In genomic region chr3:12810013-12810780, GRCh38 we compare ENCODE assay signal across 8 cellular contexts. TPM values are rescaled to one million over a fixed set of nuclear protein-coding genes. Genes with fewer than 3 reads are reported as not detected.
DNase-seq lines count a peak whose midpoint lies in the region; ATAC-seq, FAIRE-seq and TF ChIP-seq lines count a peak whose summit lies in the region.

No MANE protein-coding gene starts in this region.

- FAIRE-seq in D721Med (lab: Jason Lieb, UNC), result no peak

- no peaks in the 10 kb centered on the region for H3K36me3 Mint-ChIP-seq in activated naive CD4-positive, alpha-beta T cell treated with anti-CD3 and anti-CD28 coated beads, Interleukin-2, amount 10 ng/mL, durations not matched to agents 7 days and 5 days

- WGBS in suprapubic skin, result 3% methylated on average over 8 of the region's 50 CpGs

- H3K9me3 Mint-ChIP-seq in activated naive CD4-positive, alpha-beta T cell treated with anti-CD3 and anti-CD28 coated beads, Interleukin-2, amount 10 ng/mL, durations not matched to agents 7 days and 5 days, result no peaks in the 10 kb centered on the region

- no peak overlapping the region for H3K27ac ChIP-seq in SJSA1
- H3K27ac ChIP-seq in suprapubic skin, result peak overlapping the region; percentile 22

- H3K4me1 ChIP-seq in SJSA1 (replicated peaks), result peaks cover 6% of the 10 kb centered on the region; the same call in 1 of the 2 replicates
- H3K4me1 ChIP-seq in suprapubic skin, result peaks cover 10% of the 10 kb centered on the region

- TF ChIP-seq EP300 in suprapubic skin (IDR thresholded peaks at IDR 0.05), result no peak

- CTCF ChIA-PET in activated naive CD4-positive, alpha-beta T cell treated with anti-CD3 and anti-CD28 coated beads, Interleukin-2, amount 10 ng/mL, durations not matched to agents 7 days and 5 days (lab: Charles Lee), result interaction anchor here (0.5 to 4.5 kb wide), 12 partner anchors 9 to 224 kb away, joined by 3 to 24 read pairs (median 5); partner anchors contain the start of gene RPL32

- no peak overlapping the region for H3K27ac Mint-ChIP-seq in activated naive CD4-positive, alpha-beta T cell treated with anti-CD3 and anti-CD28 coated beads, Interleukin-2, amount 10 ng/mL, durations not matched to agents 7 days and 5 days

- no peaks in the 10 kb centered on the region for H3K9me3 ChIP-seq in SJSA1 (replicated peaks)
- H3K9me3 ChIP-seq in suprapubic skin, result no peaks in the 10 kb centered on the region

- H3K27me3 ChIP-seq in SJSA1 (replicated peaks) (no peaks in the 10 kb centered on the region), suprapubic skin (no peaks in the 10 kb centered on the region)

- H3K36me3 ChIP-seq in SJSA1 (no peaks in the 10 kb centered on the region), suprapubic skin (no peaks in the 10 kb centered on the region)

- ATAC-seq in GM21526 (IDR thresholded peaks at IDR 0.05; ENCODE audit: low FRiP score, unreplicated experiment), result peak; percentile 96

- peaks cover 18% of the 10 kb centered on the region for H3K27me3 Mint-ChIP-seq in activated naive CD4-positive, alpha-beta T cell treated with anti-CD3 and anti-CD28 coated beads, Interleukin-2, amount 10 ng/mL, durations not matched to agents 7 days and 5 days

- peak overlapping the region; percentile 50 for H3K4me3 Mint-ChIP-seq in activated naive CD4-positive, alpha-beta T cell treated with anti-CD3 and anti-CD28 coated beads, Interleukin-2, amount 10 ng/mL, durations not matched to agents 7 days and 5 days

- TF ChIP-seq POLR2A in suprapubic skin (IDR thresholded peaks at IDR 0.05), result no peak

- H3K4me1 Mint-ChIP-seq in activated naive CD4-positive, alpha-beta T cell treated with anti-CD3 and anti-CD28 coated beads, Interleukin-2, amount 10 ng/mL, durations not matched to agents 7 days and 5 days, result peaks cover 5% of the 10 kb centered on the region

- DNase-seq in D721Med (ENCODE audit: insufficient read length, low spot score) (no peak), HuH-7 (ENCODE audit: low spot score) (peak; percentile 99), SJSA1 (ENCODE audit: low read depth in 1 of 2, low spot score in 2 of 2) (peak; percentile 70 to 89), glomerular endothelial cell (ENCODE audit: extremely low read depth, low read depth, low spot score) (peak; percentile 39), occipital lobe (lab: John Stamatoyannopoulos, UW) (peak; percentile 91), suprapubic skin (ENCODE audit: low spot score in 2 of 2) (peak; percentile 98)
- peak; percentile 96 for DNase-seq in activated naive CD4-positive, alpha-beta T cell treated with anti-CD3 and anti-CD28 coated beads, Interleukin-2, amount 10 ng/mL, durations not matched to agents 7 days and 5 days

- peak overlapping the region; percentile 43 for H3K4me3 ChIP-seq in SJSA1
- H3K4me3 ChIP-seq in suprapubic skin, result peak overlapping the region; percentile 55

- TF ChIP-seq CTCF in D721Med (IDR thresholded peaks at IDR 0.05; ENCODE audit: insufficient read depth, missing control alignments) (peak; percentile 18), suprapubic skin (IDR thresholded peaks at IDR 0.05) (peak; percentile 90)

RNA-seq across cellular contexts. Expression of gene CAND2, which starts 13.7 kb away (rescaled TPM):
- total RNA-seq in SJSA1 (2014; rRNA removed; shearing (Covaris generic)), result 0.87 and 1.5 TPM in 2 replicates
- total RNA-seq in glomerular endothelial cell (2.6 and 3.7 TPM in 2 replicates), occipital lobe (14.5 TPM), suprapubic skin (1 to 10 TPM; 1.0 to 1.4 (median 1.3) TPM)

RNA-seq across cellular contexts. Expression of gene RPL32, which starts 31.2 kb away (rescaled TPM):
- total RNA-seq in SJSA1 (2014; rRNA removed; shearing (Covaris generic)), result 400 and 799 TPM in 2 replicates
- total RNA-seq in glomerular endothelial cell, result 1,083 and 1,357 TPM in 2 replicates
- 2,076 TPM for total RNA-seq in occipital lobe
- 1,000 to 10,000 TPM; 1,159 to 2,367 (median 1,696) TPM for total RNA-seq in suprapubic skin

RNA-seq across cellular contexts. Expression of gene TMEM40, which starts 51.1 kb away (rescaled TPM):
- not detected in 2 replicates for total RNA-seq in SJSA1 (2014; rRNA removed; shearing (Covaris generic))
- total RNA-seq in glomerular endothelial cell (not detected in 2 replicates), occipital lobe (not detected), suprapubic skin (10 to 100 TPM; 47.7 to 82.2 (median 63.8) TPM)

Comparison
In these comparisons a context has a peak if more than half of its experiments do, and no peak if none do; other contexts are left out.
1. RNA of gene TMEM40, which starts 51.1 kb away (total RNA-seq): 47.7 to 82.2 TPM in suprapubic skin; not detected in SJSA1, not detected in glomerular endothelial cell and not detected in occipital lobe (single experiment); every median in the first group is over 10 times any median in the second.